ENCODE assay signal across 8 cellular contexts in genomic region chr2:38146917-38147307, GRCh38.
A peak's percentile ranks its signal among the peaks of the same experiment; 100 is the strongest.
DNase-seq lines count a peak whose midpoint lies in the region; ATAC-seq and TF ChIP-seq lines count a peak whose summit lies in the region.

No MANE protein-coding gene starts in this region.

- H3K36me3 Mint-ChIP-seq in activated T-helper 2 cell treated with anti-CD3 and anti-CD28 coated beads, Interferon-gamma antibody, Interleukin-2, Interleukin-4, amounts not matched to agents 10 μg/mL and 5 μg/mL and 100 μg/mL, durations not matched to agents 14 hours and 24 hours and 36 hours (ENCODE audit: low read depth), result no peaks in the 10 kb centered on the region

- no peak overlapping the region for H3K4me3 Mint-ChIP-seq in activated T-helper 2 cell treated with anti-CD3 and anti-CD28 coated beads, Interferon-gamma antibody, Interleukin-2, Interleukin-4, amounts not matched to agents 10 μg/mL and 5 μg/mL and 100 μg/mL, durations not matched to agents 14 hours and 24 hours and 36 hours (ENCODE audit: low read depth)

- no peak for TF ChIP-seq CTCF in C4-2B (conservative IDR thresholded peaks at IDR 0.05)

- ATAC-seq in GM19397 (IDR thresholded peaks at IDR 0.05; ENCODE audit: unreplicated experiment) (peak; percentile 80), HG03378 (IDR thresholded peaks at IDR 0.05; ENCODE audit: unreplicated experiment) (peak; percentile 90)

- peaks cover 6% of the 10 kb centered on the region for H3K9me3 Mint-ChIP-seq in activated T-helper 2 cell treated with anti-CD3 and anti-CD28 coated beads, Interferon-gamma antibody, Interleukin-2, Interleukin-4, amounts not matched to agents 10 μg/mL and 5 μg/mL and 100 μg/mL, durations not matched to agents 14 hours and 24 hours and 36 hours

- no peak for DNase-seq in activated T-helper 2 cell treated with anti-CD3 and anti-CD28 coated beads, Interferon-gamma antibody, Interleukin-2, Interleukin-4, amounts not matched to agents 10 μg/mL and 5 μg/mL and 100 μg/mL, durations not matched to agents 14 hours and 24 hours and 36 hours (ENCODE audit: low spot score)
- DNase-seq in iPS DF 19.7 (ENCODE audit: low read depth, low spot score) (peak; percentile 73), stromal cell of bone marrow (ENCODE audit: low read depth) (peak; percentile 94), NCI-H2081 (lab: John Stamatoyannopoulos, UW) (no peak), HUDEP-2 (lab: John Stamatoyannopoulos, UW; ENCODE audit: unreplicated experiment in 76 of 76) (no peak)

- H3K27me3 Mint-ChIP-seq in activated T-helper 2 cell treated with anti-CD3 and anti-CD28 coated beads, Interferon-gamma antibody, Interleukin-2, Interleukin-4, amounts not matched to agents 10 μg/mL and 5 μg/mL and 100 μg/mL, durations not matched to agents 14 hours and 24 hours and 36 hours (ENCODE audit: low read depth), result no peaks in the 10 kb centered on the region

- H3K27ac ChIP-seq in C4-2B, result peak overlapping the region; percentile 57

- H3K27ac Mint-ChIP-seq in activated T-helper 2 cell treated with anti-CD3 and anti-CD28 coated beads, Interferon-gamma antibody, Interleukin-2, Interleukin-4, amounts not matched to agents 10 μg/mL and 5 μg/mL and 100 μg/mL, durations not matched to agents 14 hours and 24 hours and 36 hours, result peak overlapping the region; percentile 47

- intact Hi-C loops in activated T-helper 2 cell treated with anti-CD3 and anti-CD28 coated beads, Interferon-gamma antibody, Interleukin-2, Interleukin-4, amounts not matched to agents 10 μg/mL and 5 μg/mL and 100 μg/mL, durations not matched to agents 14 hours and 24 hours and 36 hours (cut with micrococcal nuclease), result loop anchor here (1.0 to 2.0 kb wide), 2 partner anchors 40 to 70 kb away; no protein-coding TSS in a partner anchor

- peaks cover 16% of the 10 kb centered on the region for H3K4me1 Mint-ChIP-seq in activated T-helper 2 cell treated with anti-CD3 and anti-CD28 coated beads, Interferon-gamma antibody, Interleukin-2, Interleukin-4, amounts not matched to agents 10 μg/mL and 5 μg/mL and 100 μg/mL, durations not matched to agents 14 hours and 24 hours and 36 hours (ENCODE audit: low read depth)

Comparison
In these comparisons a context has a peak if more than half of its experiments do, and no peak if none do; other contexts are left out.
1. DNase-seq: peak in iPS DF 19.7 (single experiment) and stromal cell of bone marrow (single experiment); none in activated T-helper 2 cell treated with anti-CD3 and anti-CD28 coated beads, Interferon-gamma antibody, Interleukin-2, Interleukin-4, amounts not matched to agents 10 μg/mL and 5 μg/mL and 100 μg/mL, durations not matched to agents 14 hours and 24 hours and 36 hours (single experiment), NCI-H2081 (0 of 2) and HUDEP-2 (0 of 76).